Comparison of ENCODE assay signal across 19 cellular contexts in genomic region chr10:77377678-77378352, GRCh38.
DNase-seq lines count a peak whose midpoint lies in the region; ATAC-seq, FAIRE-seq and TF ChIP-seq lines count a peak whose summit lies in the region.
"Had no signal": no experiment of that assay in that cellular context is flagged by ENCODE, and none has a peak within 500 bp of the region (broad histone marks: within the 10 kb centered on the region; RNA-seq: fewer than 3 reads in every experiment).

No MANE protein-coding gene starts in this region.

- no peak overlapping the region for H3K27ac Mint-ChIP-seq in natural killer cell treated with Interleukin-12 subunit alpha and Interleukin-12 subunit beta and Interleukin-15 and Interleukin-18, amount 100 ng/mL, for 72 hours
- H3K27ac Mint-ChIP-seq: nephron progenitor cell had no signal

- DNase-seq in cardiac septum (ENCODE audit: low spot score) (peak; percentile 43), left cardiac atrium (no peak), bronchial epithelial cell (ENCODE audit: low read depth) (no peak), left lobe of liver (ENCODE audit: low spot score) (peak; percentile 55), tibial artery (no peak), brain microvascular endothelial cell (no peak)
- no peak for DNase-seq in natural killer cell treated with Interleukin-12 subunit alpha and Interleukin-12 subunit beta and Interleukin-15 and Interleukin-18, amount 100 ng/mL, for 72 hours (ENCODE audit: low spot score)
- DNase-seq: activated CD4-positive, CD25-positive, alpha-beta regulatory T cell treated with anti-CD3 and anti-CD28 coated beads, Interleukin-2, amount 50 U/mL, for 72 hours; head of caudate nucleus; MM.1S; NCI-H1694; NCI-H446 treated with DMSO at 0.1 percent for 48 hours; nephron progenitor cell; SJCRH30; spleen had no signal

- H3K36me3 ChIP-seq in bronchial epithelial cell (ENCODE audit: control insufficient read depth, insufficient read depth, low read length) = no peaks in the 10 kb centered on the region
- H3K36me3 ChIP-seq in tibial artery = no peaks in the 10 kb centered on the region
- H3K36me3 ChIP-seq in brain microvascular endothelial cell (replicated peaks) = no peaks in the 10 kb centered on the region
- H3K36me3 ChIP-seq: SJCRH30, spleen had no signal

- H3K9me3 Mint-ChIP-seq in natural killer cell treated with Interleukin-12 subunit alpha and Interleukin-12 subunit beta and Interleukin-15 and Interleukin-18, amount 100 ng/mL, for 72 hours = no peaks in the 10 kb centered on the region
- H3K9me3 Mint-ChIP-seq: central memory CD8-positive, alpha-beta T cell; nephron progenitor cell had no signal

- no peaks in the 10 kb centered on the region for H3K9me3 ChIP-seq in tibial artery
- H3K9me3 ChIP-seq: A549; BLaER1 treated with 17β-estradiol and CSF1 and Interleukin-3, amounts not matched to agents 10 nM and 100 nM; SJCRH30; spleen had no signal

- in situ Hi-C loops in brain microvascular endothelial cell (cut with HindIII; ENCODE audit: low pct_ligation_motif_present, low sequenced_read_pairs) = no loop called here

- peaks cover 15 to 26% of the 10 kb centered on the region in 2 donors for H3K27me3 Mint-ChIP-seq in natural killer cell treated with Interleukin-12 subunit alpha and Interleukin-12 subunit beta and Interleukin-15 and Interleukin-18, amount 100 ng/mL, for 72 hours

- ATAC-seq in left cardiac atrium = no peak
- ATAC-seq in left lobe of liver = peak; percentile 82
- ATAC-seq in GM19324 (IDR thresholded peaks at IDR 0.05; ENCODE audit: low FRiP score, unreplicated experiment) = no peak
- ATAC-seq in natural killer cell treated with Interleukin-12 subunit alpha and Interleukin-12 subunit beta and Interleukin-15 and Interleukin-18, amount 100 ng/mL, for 72 hours = no peak

- H3K4me1 ChIP-seq in tibial artery = peaks cover 0 to 37% (median 15%) of the 10 kb centered on the region in 4 donors
- H3K4me1 ChIP-seq: SJCRH30, spleen had no signal

- H3K36me3 Mint-ChIP-seq in natural killer cell treated with Interleukin-12 subunit alpha and Interleukin-12 subunit beta and Interleukin-15 and Interleukin-18, amount 100 ng/mL, for 72 hours = no peaks in the 10 kb centered on the region

- no peaks in the 10 kb centered on the region for H3K4me1 Mint-ChIP-seq in natural killer cell treated with Interleukin-12 subunit alpha and Interleukin-12 subunit beta and Interleukin-15 and Interleukin-18, amount 100 ng/mL, for 72 hours (ENCODE audit: low read depth in 2 of 2)
- H3K4me1 Mint-ChIP-seq: central memory CD8-positive, alpha-beta T cell had no signal

- no peak overlapping the region for H3K4me3 ChIP-seq in bronchial epithelial cell (ENCODE audit: low read depth, low read length)
- H3K4me3 ChIP-seq in tibial artery = no peak overlapping the region
- H3K4me3 ChIP-seq in brain microvascular endothelial cell (ENCODE audit: low read depth, low read length) = no peak overlapping the region
- H3K4me3 ChIP-seq: A549; BLaER1 treated with 17β-estradiol and CSF1 and Interleukin-3, amounts not matched to agents 10 nM and 100 nM; SJCRH30; spleen had no signal

- H3K27ac ChIP-seq in tibial artery = no peak overlapping the region
- H3K27ac ChIP-seq in brain microvascular endothelial cell = no peak overlapping the region
- H3K27ac ChIP-seq: BLaER1 treated with 17β-estradiol and CSF1 and Interleukin-3, amounts not matched to agents 10 nM and 100 nM; SJCRH30; spleen had no signal

- peak; percentile 81 for FAIRE-seq in bronchial epithelial cell (lab: Jason Lieb, UNC)
- FAIRE-seq: A549 had no signal

- no peak overlapping the region for H3K4me3 Mint-ChIP-seq in natural killer cell treated with Interleukin-12 subunit alpha and Interleukin-12 subunit beta and Interleukin-15 and Interleukin-18, amount 100 ng/mL, for 72 hours
- H3K4me3 Mint-ChIP-seq: central memory CD8-positive, alpha-beta T cell; nephron progenitor cell had no signal

- H3K27me3 ChIP-seq in bronchial epithelial cell (ENCODE audit: control insufficient read depth, insufficient read depth, low read length) (no peaks in the 10 kb centered on the region), tibial artery (no peaks in the 10 kb centered on the region), brain microvascular endothelial cell (replicated peaks) (no peaks in the 10 kb centered on the region)
- H3K27me3 ChIP-seq: BLaER1 treated with 17β-estradiol and CSF1 and Interleukin-3, amounts not matched to agents 10 nM and 100 nM had no signal

- TF ChIP-seq CTCF in bronchial epithelial cell (IDR thresholded peaks at IDR 0.05; ENCODE audit: insufficient read depth, low read length, severe bottlenecking) (peak; percentile 13), tibial artery (IDR thresholded peaks at IDR 0.05) (no peak), brain microvascular endothelial cell (IDR thresholded peaks at IDR 0.05; ENCODE audit: low read depth, low read length, missing control alignments) (no peak)

- intact Hi-C loops in cardiac septum (cut with DNase I) (no loop called here), left cardiac atrium (cut with DNase I) (no loop called here), tibial artery (cut with DNase I; ENCODE audit: low total_unique reads) (no loop called here)

Comparison
In these comparisons a context has a peak if more than half of its experiments do, and no peak if none do; other contexts are left out.
1. DNase-seq: peak in cardiac septum (single experiment) and left lobe of liver (single experiment); none in left cardiac atrium (single experiment), bronchial epithelial cell (single experiment), tibial artery (0 of 2), natural killer cell treated with Interleukin-12 subunit alpha and Interleukin-12 subunit beta and Interleukin-15 and Interleukin-18, amount 100 ng/mL, for 72 hours (single experiment) and brain microvascular endothelial cell (single experiment).